ENCODE assay signal across 1 cellular context in genomic region chr1:167687919-167688519, GRCh38.
TF ChIP-seq lines count a peak whose summit lies in the region.

No MANE protein-coding gene starts in this region.

TF ChIP-seq in H1, 55 proteins besides CTCF, POLR2A, EP300 and RAD21 (continued from another document):
- TF ChIP-seq CHD7 (IDR thresholded peaks at IDR 0.05; ENCODE audit: insufficient replicate concordance, low read length) = no peak
- TF ChIP-seq TAF7 (optimal IDR thresholded peaks at IDR 0.05; ENCODE audit: borderline replicate concordance, low read depth, low read length) = no peak
- no peak for TF ChIP-seq EGR1 (IDR thresholded peaks at IDR 0.05; ENCODE audit: borderline replicate concordance, low read depth, low read length)
- TF ChIP-seq SIRT6 (IDR thresholded peaks at IDR 0.05; ENCODE audit: low read length) = no peak
- TF ChIP-seq HDAC6 (IDR thresholded peaks at IDR 0.05; ENCODE audit: low read depth, low read length) = no peak
- TF ChIP-seq MAX (IDR thresholded peaks at IDR 0.05) = no peak
- no peak for TF ChIP-seq TBP (IDR thresholded peaks at IDR 0.05; ENCODE audit: low read depth, low read length)
- no peak for TF ChIP-seq SP1 (IDR thresholded peaks at IDR 0.05; ENCODE audit: low read depth, low read length)
